Comparison of ENCODE assay signal across 2 cellular contexts in the genomic region with DNA sequence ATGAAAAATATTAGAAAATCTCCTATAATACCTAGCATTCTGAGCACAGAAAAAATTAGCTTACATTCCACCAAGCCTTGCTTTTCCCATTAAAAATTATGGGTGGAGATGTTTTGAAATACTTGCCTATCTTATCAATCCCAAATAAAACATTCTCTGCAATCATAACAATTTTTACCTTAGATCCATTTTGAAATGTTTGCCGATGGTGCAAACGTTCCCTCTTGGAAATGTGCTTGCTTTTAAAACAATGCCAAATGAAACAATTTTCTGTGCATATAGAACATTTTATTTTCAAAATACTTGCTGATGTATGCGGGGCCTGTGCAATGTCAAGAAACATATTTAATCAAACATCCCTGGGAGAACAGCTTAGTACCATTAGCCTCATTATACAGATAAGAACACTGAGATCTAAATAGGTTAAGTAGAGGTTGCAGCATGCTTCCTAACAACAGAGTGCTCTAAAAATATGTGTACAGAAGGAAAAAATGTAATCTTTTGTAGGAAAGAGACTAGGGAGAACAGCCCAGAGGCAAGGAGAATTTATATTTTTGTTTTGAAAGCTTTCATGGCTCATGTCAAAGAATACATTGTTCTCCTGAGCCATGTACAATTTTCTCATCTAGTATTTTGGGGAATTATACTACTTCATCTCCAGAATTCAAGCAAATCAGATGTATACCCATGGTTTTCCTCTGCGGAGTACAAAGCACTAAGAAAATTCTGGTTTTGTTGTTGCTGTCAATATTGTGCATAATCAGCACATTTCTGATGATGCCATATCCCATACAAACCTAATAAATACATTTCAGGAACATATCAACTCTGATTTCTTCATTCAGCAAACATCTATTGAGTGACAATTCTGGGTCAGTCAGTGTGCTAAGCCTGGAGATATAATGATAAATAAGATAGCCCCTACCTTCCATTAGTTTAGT.
A peak's percentile ranks its signal among the peaks of the same experiment; 100 is the strongest.
TF ChIP-seq lines count a peak whose summit lies in the region.

No MANE protein-coding gene starts in this region.

TF ChIP-seq in HepG2, 621 proteins besides CTCF, POLR2A, EP300 and RAD21:
- TF ChIP-seq MAFF (IDR thresholded peaks at IDR 0.05; ENCODE audit: low read depth, low read length) (peak; percentile 95), MAFK (conservative IDR thresholded peaks at IDR 0.05 in 1 of 2, IDR thresholded peaks at IDR 0.05 in 1 of 2; ENCODE audit: low read length in 2 of 2) (peak; percentile 93 to 95), IRF2 (CRISPR knock-in tag; IDR thresholded peaks at IDR 0.05) (no peak)

TF ChIP-seq in SK-N-SH treated with all-trans-retinoic acid at 6 μM for 48 hours, 23 proteins besides CTCF, POLR2A, EP300 and RAD21:
- TF ChIP-seq PPARA (CRISPR knock-in tag; IDR thresholded peaks at IDR 0.05; ENCODE audit: borderline replicate concordance) (no peak), ZC3H10 (CRISPR knock-in tag; IDR thresholded peaks at IDR 0.05) (no peak), ARNTL (CRISPR knock-in tag; IDR thresholded peaks at IDR 0.05; ENCODE audit: borderline replicate concordance, low read depth) (no peak), ISL1 (CRISPR knock-in tag; IDR thresholded peaks at IDR 0.05) (peak; percentile 82), TCF4 (CRISPR knock-in tag; IDR thresholded peaks at IDR 0.05; ENCODE audit: borderline replicate concordance) (peak; percentile 83), ZFP3 (CRISPR knock-in tag; IDR thresholded peaks at IDR 0.05) (peak; percentile 34; the same call in 1 of the 2 replicates), RARB (CRISPR knock-in tag; IDR thresholded peaks at IDR 0.05) (no peak), BACH2 (CRISPR knock-in tag; IDR thresholded peaks at IDR 0.05; ENCODE audit: borderline replicate concordance) (no peak), SNAI2 (CRISPR knock-in tag; IDR thresholded peaks at IDR 0.05) (no peak), ZFP30 (CRISPR knock-in tag; IDR thresholded peaks at IDR 0.05) (no peak), ZNF565 (CRISPR knock-in tag; conservative IDR thresholded peaks at IDR 0.05; ENCODE audit: low read depth) (no peak), ZNF70 (CRISPR knock-in tag; IDR thresholded peaks at IDR 0.05) (no peak), ESRRG (CRISPR knock-in tag; IDR thresholded peaks at IDR 0.05) (peak; percentile 48; the same call in 1 of the 2 replicates), ZNF8 (CRISPR knock-in tag; IDR thresholded peaks at IDR 0.05) (no peak), TOX (CRISPR knock-in tag; IDR thresholded peaks at IDR 0.05; ENCODE audit: borderline replicate concordance) (no peak)
- TF ChIP-seq, protein P1, sequence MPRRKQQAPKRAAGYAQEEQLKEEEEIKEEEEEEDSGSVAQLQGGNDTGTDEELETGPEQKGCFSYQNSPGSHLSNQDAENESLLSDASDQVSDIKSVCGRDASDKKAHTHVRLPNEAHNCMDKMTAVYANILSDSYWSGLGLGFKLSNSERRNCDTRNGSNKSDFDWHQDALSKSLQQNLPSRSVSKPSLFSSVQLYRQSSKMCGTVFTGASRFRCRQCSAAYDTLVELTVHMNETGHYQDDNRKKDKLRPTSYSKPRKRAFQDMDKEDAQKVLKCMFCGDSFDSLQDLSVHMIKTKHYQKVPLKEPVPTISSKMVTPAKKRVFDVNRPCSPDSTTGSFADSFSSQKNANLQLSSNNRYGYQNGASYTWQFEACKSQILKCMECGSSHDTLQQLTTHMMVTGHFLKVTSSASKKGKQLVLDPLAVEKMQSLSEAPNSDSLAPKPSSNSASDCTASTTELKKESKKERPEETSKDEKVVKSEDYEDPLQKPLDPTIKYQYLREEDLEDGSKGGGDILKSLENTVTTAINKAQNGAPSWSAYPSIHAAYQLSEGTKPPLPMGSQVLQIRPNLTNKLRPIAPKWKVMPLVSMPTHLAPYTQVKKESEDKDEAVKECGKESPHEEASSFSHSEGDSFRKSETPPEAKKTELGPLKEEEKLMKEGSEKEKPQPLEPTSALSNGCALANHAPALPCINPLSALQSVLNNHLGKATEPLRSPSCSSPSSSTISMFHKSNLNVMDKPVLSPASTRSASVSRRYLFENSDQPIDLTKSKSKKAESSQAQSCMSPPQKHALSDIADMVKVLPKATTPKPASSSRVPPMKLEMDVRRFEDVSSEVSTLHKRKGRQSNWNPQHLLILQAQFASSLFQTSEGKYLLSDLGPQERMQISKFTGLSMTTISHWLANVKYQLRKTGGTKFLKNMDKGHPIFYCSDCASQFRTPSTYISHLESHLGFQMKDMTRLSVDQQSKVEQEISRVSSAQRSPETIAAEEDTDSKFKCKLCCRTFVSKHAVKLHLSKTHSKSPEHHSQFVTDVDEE (CRISPR knock-in tag; IDR thresholded peaks at IDR 0.05) = peak; percentile 55; the same call in 1 of the 2 replicates
- TF ChIP-seq, protein P2, sequence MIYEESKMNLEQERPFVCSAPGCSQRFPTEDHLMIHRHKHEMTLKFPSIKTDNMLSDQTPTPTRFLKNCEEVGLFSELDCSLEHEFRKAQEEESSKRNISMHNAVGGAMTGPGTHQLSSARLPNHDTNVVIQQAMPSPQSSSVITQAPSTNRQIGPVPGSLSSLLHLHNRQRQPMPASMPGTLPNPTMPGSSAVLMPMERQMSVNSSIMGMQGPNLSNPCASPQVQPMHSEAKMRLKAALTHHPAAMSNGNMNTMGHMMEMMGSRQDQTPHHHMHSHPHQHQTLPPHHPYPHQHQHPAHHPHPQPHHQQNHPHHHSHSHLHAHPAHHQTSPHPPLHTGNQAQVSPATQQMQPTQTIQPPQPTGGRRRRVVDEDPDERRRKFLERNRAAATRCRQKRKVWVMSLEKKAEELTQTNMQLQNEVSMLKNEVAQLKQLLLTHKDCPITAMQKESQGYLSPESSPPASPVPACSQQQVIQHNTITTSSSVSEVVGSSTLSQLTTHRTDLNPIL (CRISPR knock-in tag; IDR thresholded peaks at IDR 0.05; ENCODE audit: low read depth) = peak; percentile 55; the same call in 1 of the 2 replicates
- TF ChIP-seq, protein P3, sequence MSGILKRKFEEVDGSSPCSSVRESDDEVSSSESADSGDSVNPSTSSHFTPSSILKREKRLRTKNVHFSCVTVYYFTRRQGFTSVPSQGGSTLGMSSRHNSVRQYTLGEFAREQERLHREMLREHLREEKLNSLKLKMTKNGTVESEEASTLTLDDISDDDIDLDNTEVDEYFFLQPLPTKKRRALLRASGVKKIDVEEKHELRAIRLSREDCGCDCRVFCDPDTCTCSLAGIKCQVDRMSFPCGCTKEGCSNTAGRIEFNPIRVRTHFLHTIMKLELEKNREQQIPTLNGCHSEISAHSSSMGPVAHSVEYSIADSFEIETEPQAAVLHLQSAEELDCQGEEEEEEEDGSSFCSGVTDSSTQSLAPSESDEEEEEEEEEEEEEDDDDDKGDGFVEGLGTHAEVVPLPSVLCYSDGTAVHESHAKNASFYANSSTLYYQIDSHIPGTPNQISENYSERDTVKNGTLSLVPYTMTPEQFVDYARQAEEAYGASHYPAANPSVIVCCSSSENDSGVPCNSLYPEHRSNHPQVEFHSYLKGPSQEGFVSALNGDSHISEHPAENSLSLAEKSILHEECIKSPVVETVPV (CRISPR knock-in tag; IDR thresholded peaks at IDR 0.05) = 0 out of 2 replicates have a peak, but pooled peaks have one; percentile 34
- TF ChIP-seq, protein P4, sequence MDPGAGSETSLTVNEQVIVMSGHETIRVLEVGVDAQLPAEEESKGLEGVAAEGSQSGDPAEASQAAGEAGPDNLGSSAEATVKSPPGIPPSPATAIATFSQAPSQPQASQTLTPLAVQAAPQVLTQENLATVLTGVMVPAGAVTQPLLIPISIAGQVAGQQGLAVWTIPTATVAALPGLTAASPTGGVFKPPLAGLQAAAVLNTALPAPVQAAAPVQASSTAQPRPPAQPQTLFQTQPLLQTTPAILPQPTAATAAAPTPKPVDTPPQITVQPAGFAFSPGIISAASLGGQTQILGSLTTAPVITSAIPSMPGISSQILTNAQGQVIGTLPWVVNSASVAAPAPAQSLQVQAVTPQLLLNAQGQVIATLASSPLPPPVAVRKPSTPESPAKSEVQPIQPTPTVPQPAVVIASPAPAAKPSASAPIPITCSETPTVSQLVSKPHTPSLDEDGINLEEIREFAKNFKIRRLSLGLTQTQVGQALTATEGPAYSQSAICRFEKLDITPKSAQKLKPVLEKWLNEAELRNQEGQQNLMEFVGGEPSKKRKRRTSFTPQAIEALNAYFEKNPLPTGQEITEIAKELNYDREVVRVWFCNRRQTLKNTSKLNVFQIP (CRISPR knock-in tag; IDR thresholded peaks at IDR 0.05; ENCODE audit: borderline replicate concordance, low read depth) = no peak; the same call in 1 of the 2 replicates
- TF ChIP-seq, protein P5, sequence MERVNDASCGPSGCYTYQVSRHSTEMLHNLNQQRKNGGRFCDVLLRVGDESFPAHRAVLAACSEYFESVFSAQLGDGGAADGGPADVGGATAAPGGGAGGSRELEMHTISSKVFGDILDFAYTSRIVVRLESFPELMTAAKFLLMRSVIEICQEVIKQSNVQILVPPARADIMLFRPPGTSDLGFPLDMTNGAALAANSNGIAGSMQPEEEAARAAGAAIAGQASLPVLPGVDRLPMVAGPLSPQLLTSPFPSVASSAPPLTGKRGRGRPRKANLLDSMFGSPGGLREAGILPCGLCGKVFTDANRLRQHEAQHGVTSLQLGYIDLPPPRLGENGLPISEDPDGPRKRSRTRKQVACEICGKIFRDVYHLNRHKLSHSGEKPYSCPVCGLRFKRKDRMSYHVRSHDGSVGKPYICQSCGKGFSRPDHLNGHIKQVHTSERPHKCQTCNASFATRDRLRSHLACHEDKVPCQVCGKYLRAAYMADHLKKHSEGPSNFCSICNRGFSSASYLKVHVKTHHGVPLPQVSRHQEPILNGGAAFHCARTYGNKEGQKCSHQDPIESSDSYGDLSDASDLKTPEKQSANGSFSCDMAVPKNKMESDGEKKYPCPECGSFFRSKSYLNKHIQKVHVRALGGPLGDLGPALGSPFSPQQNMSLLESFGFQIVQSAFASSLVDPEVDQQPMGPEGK (CRISPR knock-in tag; IDR thresholded peaks at IDR 0.05; ENCODE audit: borderline replicate concordance) = no peak
